In the genomic region with DNA sequence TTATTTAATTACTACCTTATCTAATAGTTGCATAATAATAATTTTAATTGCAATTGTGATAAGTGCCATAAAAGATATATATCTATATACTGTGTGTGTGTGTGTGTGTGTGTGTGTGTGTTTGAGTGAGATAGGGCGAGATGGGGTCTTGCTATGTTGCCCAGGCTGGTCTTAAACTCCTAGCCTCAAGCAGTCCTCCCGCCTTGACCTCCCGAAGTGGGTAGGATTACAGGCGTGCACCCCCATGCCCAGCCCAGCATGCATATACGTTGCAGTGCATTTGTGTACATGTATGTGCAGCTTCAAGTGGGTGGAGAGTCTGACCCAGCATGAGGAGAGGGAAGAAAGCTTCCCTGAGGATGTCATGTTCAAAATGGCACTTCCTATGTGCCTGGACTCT, we compare ENCODE assay signal across 25 cellular contexts. TPM values are rescaled to one million over a fixed set of nuclear protein-coding genes. Genes with fewer than 3 reads are reported as not detected.
"Had no signal": no experiment of that assay in that cellular context is flagged by ENCODE, and none has a peak within 500 bp of the region (broad histone marks: within the 10 kb centered on the region; RNA-seq: fewer than 3 reads in every experiment).

No MANE protein-coding gene starts in this region.

- FAIRE-seq: RCC 7860 had no signal

- H3K4me3 Mint-ChIP-seq: IgD-negative memory B cell had no signal

- H3K4me3 ChIP-seq: SJSA1, SK-N-MC had no signal

- H3K9me3 ChIP-seq: SJSA1 had no signal

- DNase-seq: KBM-7, MV-4-11, NCI-H1048, NCI-H1105, NCI-H1417 treated with DMSO at 0.1 percent for 48 hours, NCI-H146, NCI-H1694 treated with DMSO at 0.1 percent for 48 hours, NCI-H1930, NCI-H2081, NCI-H2107, NCI-H2227 treated with DMSO at 0.1 percent for 48 hours, NCI-H510A, NCI-H524 treated with DMSO at 0.1 percent for 48 hours, NCI-H69, NCI-H774, Right ventricle myocardium superior, RPMI8226, SIG-M5 had no signal

- H3K36me3 ChIP-seq: SJSA1 had no signal

- H3K27ac Mint-ChIP-seq: IgD-negative memory B cell had no signal

- H3K27ac ChIP-seq: SJSA1, SK-N-MC had no signal

- H3K4me1 ChIP-seq: SJSA1 had no signal

RNA-seq across cellular contexts. Expression of gene RIMS4, which starts 4.6 kb away (rescaled TPM):
- total RNA-seq: HT-29, LHCN-M2, MCF 10A, SJSA1 had no signal
- polyA plus RNA-seq: IgD-negative memory B cell had no signal
